In the genomic region with DNA sequence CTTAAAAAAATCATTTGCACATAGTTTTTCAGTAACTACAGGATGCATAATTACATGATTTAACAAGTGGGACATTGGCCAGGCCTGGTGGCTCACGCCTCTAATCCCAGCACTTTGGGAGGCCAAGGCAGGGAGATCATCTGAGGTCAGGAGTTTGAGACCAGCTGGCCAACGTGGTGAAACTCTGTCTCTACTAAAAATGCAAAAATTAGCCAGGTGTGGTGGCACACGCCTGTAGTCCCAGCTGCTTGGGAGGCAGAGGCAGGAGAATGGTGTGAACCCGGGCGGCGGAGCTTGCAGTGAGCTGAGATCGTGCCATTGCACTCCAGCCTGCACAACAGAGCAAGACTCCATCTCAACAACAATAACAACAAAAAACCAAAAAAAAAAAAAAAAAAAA, we compare ENCODE assay signal across 7 cellular contexts. TPM values are rescaled to one million over a fixed set of nuclear protein-coding genes. Genes with fewer than 3 reads are reported as not detected.
A peak's percentile ranks its signal among the peaks of the same experiment; 100 is the strongest.
DNase-seq lines count a peak whose midpoint lies in the region; ATAC-seq, FAIRE-seq and TF ChIP-seq lines count a peak whose summit lies in the region.
"Not testable (repeated sequence)": the region's sequence is repeated elsewhere in the genome, so short reads cannot be mapped to it uniquely, and the experiment has no call there.

No MANE protein-coding gene starts in this region.

- not testable (repeated sequence) for H3F3A ChIP-seq in Loucy (ENCODE audit: low read depth)

- H3K4me3 Mint-ChIP-seq in CD8-positive, alpha-beta T cell, result peak overlapping the region; percentile 26
- H3K4me3 Mint-ChIP-seq in T-cell, result peak overlapping the region in 2 of 3 donors; percentile 21 to 53
- H3K4me3 Mint-ChIP-seq in activated naive CD4-positive, alpha-beta T cell treated with anti-CD3 and anti-CD28 coated beads for 36 hours, result peak overlapping the region; percentile 15
- H3K4me3 Mint-ChIP-seq in naive thymus-derived CD8-positive, alpha-beta T cell, result peak overlapping the region in 7 of 10 donors; percentile 28 to 80 (median 62)

- peaks cover 54% of the 10 kb centered on the region for H3K4me1 ChIP-seq in CD8-positive, alpha-beta T cell (ENCODE audit: insufficient read depth, low read length)
- peaks cover 40% of the 10 kb centered on the region for H3K4me1 ChIP-seq in Loucy (ENCODE audit: insufficient read depth, low read length, poor library complexity, severe bottlenecking)
- not testable (repeated sequence) for H3K4me1 ChIP-seq in GM12878 (ENCODE audit: control insufficient read depth, insufficient read depth, low read length)

- H3K4me1 Mint-ChIP-seq in CD8-positive, alpha-beta T cell (ENCODE audit: low read depth), result peaks cover 73% of the 10 kb centered on the region
- H3K4me1 Mint-ChIP-seq in T-cell, result peaks cover 71 to 84% (median 74%) of the 10 kb centered on the region in 3 donors
- H3K4me1 Mint-ChIP-seq in activated naive CD4-positive, alpha-beta T cell treated with anti-CD3 and anti-CD28 coated beads for 36 hours (ENCODE audit: low read depth), result peaks cover 62% of the 10 kb centered on the region
- peaks cover 25 to 86% (median 77%) of the 10 kb centered on the region in 4 donors for H3K4me1 Mint-ChIP-seq in naive thymus-derived CD8-positive, alpha-beta T cell

- not testable (repeated sequence) for H3K4me3 ChIP-seq in CD8-positive, alpha-beta T cell (ENCODE audit: low read depth, low read length); GM12878
- peak overlapping the region; percentile 47 for H3K4me3 ChIP-seq in Loucy (ENCODE audit: low read length, poor library complexity, severe bottlenecking)

- 67% methylated on average over 7 of the region's 7 CpGs for WGBS in GM12878 (ENCODE audit: insufficient coverage, insufficient replicate concordance, low lambda C conversion rate, missing lambda C conversion rate)

- H3K27ac Mint-ChIP-seq in CD8-positive, alpha-beta T cell, result peak overlapping the region; percentile 18
- not testable (repeated sequence) for H3K27ac Mint-ChIP-seq in T-cell; activated naive CD4-positive, alpha-beta T cell treated with anti-CD3 and anti-CD28 coated beads for 36 hours
- peak overlapping the region in 3 of 10 donors; percentile 25 to 61 (median 57) for H3K27ac Mint-ChIP-seq in naive thymus-derived CD8-positive, alpha-beta T cell

- not testable (repeated sequence) for FAIRE-seq in GM12878 (lab: Jason Lieb, UNC)

- H3K9ac ChIP-seq in Loucy (ENCODE audit: low read depth, low read length, poor library complexity, severe bottlenecking); GM12878 (ENCODE audit: control insufficient read depth, insufficient read depth, low read length): not testable (repeated sequence)

- peaks cover 91% of the 10 kb centered on the region for H4K20me1 ChIP-seq in Loucy (ENCODE audit: insufficient read depth, low read length, poor library complexity, severe bottlenecking)
- not testable (repeated sequence) for H4K20me1 ChIP-seq in GM12878 (ENCODE audit: control insufficient read depth, insufficient read depth)

- H3K4me2 ChIP-seq in Loucy (ENCODE audit: low read depth, low read length, poor library complexity, severe bottlenecking), result peak overlapping the region; percentile 37
- 0 out of 2 replicates have a peak overlapping the region, but pooled peaks have one; percentile 30 for H3K4me2 ChIP-seq in GM12878 (ENCODE audit: control insufficient read depth, insufficient read depth)

- H3K36me3 ChIP-seq in CD8-positive, alpha-beta T cell (ENCODE audit: insufficient read depth, low read length); Loucy (ENCODE audit: insufficient read depth, low read length): not testable (repeated sequence)
- peaks cover 0 to 11% of the 10 kb centered on the region in 2 experiments; a peak in 2 of 4 replicates for H3K36me3 ChIP-seq in GM12878 (ENCODE audit: control insufficient read depth in 2 of 2, insufficient read depth in 2 of 2, low read length in 1 of 2)

- TF ChIP-seq CTCF in CD8-positive, alpha-beta T cell (IDR thresholded peaks at IDR 0.05); Loucy (conservative IDR thresholded peaks at IDR 0.05; ENCODE audit: low read length); GM12878 (IDR thresholded peaks at IDR 0.05 in 2 of 3, conservative IDR thresholded peaks at IDR 0.05 in 1 of 3; ENCODE audit: control insufficient read depth in 2 of 3, extremely low read depth in 1 of 3, insufficient read depth in 1 of 3, low read depth in 3 of 3, low read length in 3 of 3): not testable (repeated sequence)

- H3K36me3 Mint-ChIP-seq in CD8-positive, alpha-beta T cell, result peaks cover 54% of the 10 kb centered on the region
- peaks cover 54% of the 10 kb centered on the region for H3K36me3 Mint-ChIP-seq in T-cell
- H3K36me3 Mint-ChIP-seq in activated naive CD4-positive, alpha-beta T cell treated with anti-CD3 and anti-CD28 coated beads for 36 hours (ENCODE audit: low read depth), result peaks cover 39% of the 10 kb centered on the region
- H3K36me3 Mint-ChIP-seq in naive thymus-derived CD8-positive, alpha-beta T cell, result peaks cover 3 to 60% (median 24%) of the 10 kb centered on the region in 3 donors

- TF ChIP-seq EP300 in GM12878 (IDR thresholded peaks at IDR 0.05; ENCODE audit: borderline replicate concordance in 1 of 2, control insufficient read depth in 1 of 2, low read depth in 2 of 2, low read length in 2 of 2), result not testable (repeated sequence)

- in situ Hi-C loops in GM12878 (cut with MboI), result not testable (repeated sequence)

- TF ChIP-seq RAD21 in GM12878 (IDR thresholded peaks at IDR 0.05; ENCODE audit: insufficient read depth, low read depth, low read length), result not testable (repeated sequence)

- RAD21 ChIA-PET in GM12878 (lab: Charles Lee; ENCODE audit: unreplicated experiment), result not testable (repeated sequence)

- H3K27me3 ChIP-seq in CD8-positive, alpha-beta T cell (ENCODE audit: insufficient read depth, low read length); Loucy (ENCODE audit: insufficient read depth, low read length, poor library complexity, severe bottlenecking); GM12878 (replicated peaks in 1 of 2; ENCODE audit: control insufficient read depth in 2 of 2, insufficient read depth in 2 of 2, low read length in 1 of 2): not testable (repeated sequence)

- not testable (repeated sequence) for H3K9me2 ChIP-seq in Loucy (replicated peaks; ENCODE audit: low read depth, low read length)

- POLR2A ChIA-PET in CD8-positive, alpha-beta T cell (lab: Charles Lee), result interaction anchor here (1.4 kb wide), 1 partner anchor 26 kb away, joined by 3 read pairs; no protein-coding TSS in a partner anchor
- POLR2A ChIA-PET in T-cell (lab: Charles Lee), result interaction anchor here in 1 of 2 donors (0.6 kb wide), 1 partner anchor 128 kb away, joined by 3 read pairs; no protein-coding TSS in a partner anchor
- POLR2A ChIA-PET in GM12878 (lab: Charles Lee), result not testable (repeated sequence)
- POLR2A ChIA-PET in naive thymus-derived CD8-positive, alpha-beta T cell (lab: Charles Lee), result interaction anchor here (0.7 kb wide), 1 partner anchor 97 kb away, joined by 7 read pairs; no protein-coding TSS in a partner anchor

- TF ChIP-seq POLR2A in GM12878 (IDR thresholded peaks at IDR 0.05; ENCODE audit: low read depth, low read length), result not testable (repeated sequence)

- not testable (repeated sequence) for H3K9me3 Mint-ChIP-seq in CD8-positive, alpha-beta T cell; T-cell; activated naive CD4-positive, alpha-beta T cell treated with anti-CD3 and anti-CD28 coated beads for 36 hours; naive thymus-derived CD8-positive, alpha-beta T cell

- not testable (repeated sequence) for DNase-seq in CD8-positive, alpha-beta T cell; T-cell; activated naive CD4-positive, alpha-beta T cell treated with anti-CD3 and anti-CD28 coated beads for 36 hours; GM12878 (ENCODE audit: low read depth, low spot score); naive thymus-derived CD8-positive, alpha-beta T cell
- DNase-seq in Right ventricle myocardium inferior (ENCODE audit: missing footprints), result peak; percentile 60

- SMC1A ChIA-PET in GM12878 (lab: Charles Lee; ENCODE audit: uncharacterized antibody, unreplicated experiment), result interaction anchor here (1.0 kb wide), 1 partner anchor 20 kb away, joined by 3 read pairs; no protein-coding TSS in a partner anchor

- CTCF ChIA-PET in CD8-positive, alpha-beta T cell (lab: Charles Lee), result interaction anchor here (0.9 kb wide), 1 partner anchor 467 kb away, joined by 3 read pairs; no protein-coding TSS in a partner anchor
- CTCF ChIA-PET in T-cell (lab: Charles Lee); activated naive CD4-positive, alpha-beta T cell treated with anti-CD3 and anti-CD28 coated beads for 36 hours (lab: Charles Lee): not testable (repeated sequence)
- CTCF ChIA-PET in GM12878 (lab: Yijun Ruan, JAX), result interaction anchor here (1.3 kb wide), 1 partner anchor 12 kb away, joined by 4 read pairs; no protein-coding TSS in a partner anchor

- not testable (repeated sequence) for H2AFZ ChIP-seq in Loucy (ENCODE audit: low read length); GM12878 (ENCODE audit: control insufficient read depth, low read depth, low read length)

- not testable (repeated sequence) for H3K27ac ChIP-seq in CD8-positive, alpha-beta T cell (ENCODE audit: low read depth, low read length); GM12878 (ENCODE audit: control insufficient read depth, insufficient read depth)

- not testable (repeated sequence) for BruUV-seq in GM12878 (replicated peaks; lab: Mats Ljungman, UMichigan)

- not testable (repeated sequence) for H3K27me3 Mint-ChIP-seq in CD8-positive, alpha-beta T cell (ENCODE audit: low read depth); T-cell; activated naive CD4-positive, alpha-beta T cell treated with anti-CD3 and anti-CD28 coated beads for 36 hours (ENCODE audit: low read depth); naive thymus-derived CD8-positive, alpha-beta T cell

- not testable (repeated sequence) for H3K9me3 ChIP-seq in CD8-positive, alpha-beta T cell (ENCODE audit: low read length); Loucy (ENCODE audit: insufficient read depth, low read depth, low read length); GM12878 (replicated peaks; ENCODE audit: control insufficient read depth, insufficient read depth, low read length)

- not testable (repeated sequence) for ATAC-seq in CD8-positive, alpha-beta T cell; T-cell (replicated peaks in 1 of 4); GM12878; Right ventricle myocardium inferior; naive thymus-derived CD8-positive, alpha-beta T cell

- peaks cover 98% of the 10 kb centered on the region for H3K79me2 ChIP-seq in Loucy (ENCODE audit: insufficient read depth, low read length)
- peaks cover 92% of the 10 kb centered on the region for H3K79me2 ChIP-seq in GM12878 (ENCODE audit: control insufficient read depth, insufficient read depth, low read length)

- intact Hi-C loops in CD8-positive, alpha-beta T cell (cut with DNase I, micrococcal nuclease); activated naive CD4-positive, alpha-beta T cell treated with anti-CD3 and anti-CD28 coated beads for 36 hours (cut with micrococcal nuclease); GM12878 (cut with micrococcal nuclease; ENCODE audit: unreplicated experiment); Right ventricle myocardium inferior (cut with DNase I): not testable (repeated sequence)

RNA-seq across cellular contexts. Expression of a gene that starts 6.8 kb away (rescaled TPM):
- total RNA-seq in CD8-positive, alpha-beta T cell, result 100 to 1,000 TPM; 305 to 306 TPM
- total RNA-seq in T-cell, result 100 to 1,000 TPM; 179 to 423 (median 206) TPM
- 10 to 100 TPM; 91.3 to 91.5 TPM for total RNA-seq in activated naive CD4-positive, alpha-beta T cell treated with anti-CD3 and anti-CD28 coated beads for 36 hours
- total RNA-seq in GM12878 (2013; cell fraction: nucleolus; rRNA removed), result 550 and 614 TPM in 2 replicates
- 71.6 and 89.8 TPM in 2 replicates for total RNA-seq in GM12878 (2014; rRNA removed)
- total RNA-seq in GM12878 (2014; rRNA removed; fragmentation: Illumina TruSeq; extraction: Trizol), result 110 and 115 TPM in 2 replicates
- 50.2 and 52.0 TPM in 2 replicates for total RNA-seq in GM12878 (2021)
- polyA plus RNA-seq in GM12878 (2011; ENCODE audit: low read depth), result 23.0 TPM
- polyA plus RNA-seq in GM12878 (2011; rRNA removed), result 67.5 and 103 TPM in 2 replicates
- polyA plus RNA-seq in GM12878 (2011; cell fraction: cytosol; rRNA removed), result 16.0 and 18.7 TPM in 2 replicates
- polyA plus RNA-seq in GM12878 (2011; cell fraction: nucleus; rRNA removed), result 72.0 and 77.0 TPM in 2 replicates
- polyA plus RNA-seq in GM12878 (2012), result 30.4 and 40.3 TPM in 2 replicates
- polyA plus RNA-seq in GM12878 (2014; fragmentation: Illumina TruSeq; extraction: Trizol), result 64.2 and 87.8 TPM in 2 replicates
- polyA plus RNA-seq in GM12878 (2014; fragmentation: Nextera tagmentation; extraction: Ambion mirVana), result 1 to 10 TPM; 6.0 to 7.2 TPM
- polyA plus RNA-seq in GM12878 (2014; rRNA removed), result 44.0 and 45.4 TPM in 2 replicates
- 10 to 100 TPM; 16.5 to 17.5 TPM for polyA plus RNA-seq in GM12878 (2016; fragmentation: Nextera tagmentation; extraction: Ambion mirVana)
- 62.1 and 99.8 TPM in 2 replicates for polyA minus RNA-seq in GM12878 (2011; rRNA and poly(A)+ RNA removed)
- 42.8 and 52.2 TPM in 2 replicates for polyA minus RNA-seq in GM12878 (2011; cell fraction: cytosol; rRNA and poly(A)+ RNA removed)
- 122 and 196 TPM in 2 replicates for polyA minus RNA-seq in GM12878 (2011; cell fraction: nucleus; rRNA and poly(A)+ RNA removed)
- 25.2 TPM for total RNA-seq in Right ventricle myocardium inferior
- 100 to 1,000 TPM; 208 to 215 TPM for total RNA-seq in naive thymus-derived CD8-positive, alpha-beta T cell
- 10 to 100 TPM; 27.7 to 33.7 (median 29.4) TPM for polyA plus RNA-seq in naive thymus-derived CD8-positive, alpha-beta T cell
